Comparison of ENCODE assay signal across 8 cellular contexts in genomic region chr1:120724507-120724906, GRCh38. TPM values are rescaled to one million over a fixed set of nuclear protein-coding genes. Genes with fewer than 3 reads are reported as not detected.
DNase-seq lines count a peak whose midpoint lies in the region; ATAC-seq and TF ChIP-seq lines count a peak whose summit lies in the region.
"Not testable (repeated sequence)": the region's sequence is repeated elsewhere in the genome, so short reads cannot be mapped to it uniquely, and the experiment has no call there.

No MANE protein-coding gene starts in this region.

- not testable (repeated sequence) for H3K23ac ChIP-seq in IMR-90 (ENCODE audit: low read depth, low read length)

- H3K4me3 Mint-ChIP-seq in activated naive CD8-positive, alpha-beta T cell, result peak overlapping the region; percentile 56
- H3K4me3 Mint-ChIP-seq in stimulated activated effector memory CD8-positive, alpha-beta T cell treated with anti-CD3 and anti-CD28 coated beads, Interleukin-12 subunit alpha, Interleukin-12 subunit beta, amount 100 ng/mL, for 72 hours, result peak overlapping the region; percentile 50

- not testable (repeated sequence) for TF ChIP-seq RAD21 in IMR-90 (IDR thresholded peaks at IDR 0.05; ENCODE audit: low read length)

- H3K27ac Mint-ChIP-seq in activated naive CD8-positive, alpha-beta T cell; stimulated activated effector memory CD8-positive, alpha-beta T cell treated with anti-CD3 and anti-CD28 coated beads, Interleukin-12 subunit alpha, Interleukin-12 subunit beta, amount 100 ng/mL, for 72 hours: not testable (repeated sequence)

- TF ChIP-seq CTCF in IMR-90 (conservative IDR thresholded peaks at IDR 0.05; ENCODE audit: low read depth, low read length); VCaP (conservative IDR thresholded peaks at IDR 0.05); neutrophil (IDR thresholded peaks at IDR 0.05): not testable (repeated sequence)

- ATAC-seq in IMR-90 (ENCODE audit: low read depth); left lobe of liver; stimulated activated effector memory CD8-positive, alpha-beta T cell treated with anti-CD3 and anti-CD28 coated beads, Interleukin-12 subunit alpha, Interleukin-12 subunit beta, amount 100 ng/mL, for 72 hours: not testable (repeated sequence)

- intact Hi-C loops in IMR-90 (cut with micrococcal nuclease), result not testable (repeated sequence)

- H3K14ac ChIP-seq in IMR-90 (replicated peaks; ENCODE audit: low read depth, low read length), result not testable (repeated sequence)

- not testable (repeated sequence) for BruUV-seq in IMR-90 (replicated peaks; lab: Mats Ljungman, UMichigan)

- not testable (repeated sequence) for H4K5ac ChIP-seq in IMR-90 (ENCODE audit: low read depth, low read length)

- H3K4me1 ChIP-seq in BLaER1 treated with 17β-estradiol and CSF1 and Interleukin-3, amounts not matched to agents 10 nM and 100 nM; IMR-90 (ENCODE audit: control insufficient read depth, insufficient read depth, low read length); duodenal mucosa (ENCODE audit: control insufficient read depth in 1 of 2, insufficient read depth in 2 of 2, low read length in 2 of 2); neutrophil (ENCODE audit: control insufficient read depth in 1 of 2, insufficient read depth in 1 of 2, low read depth in 1 of 2, low read length in 1 of 2): not testable (repeated sequence)

- H2BK120ac ChIP-seq in IMR-90 (ENCODE audit: low read depth, low read length), result not testable (repeated sequence)

- not testable (repeated sequence) for H3K9me1 ChIP-seq in IMR-90 (ENCODE audit: insufficient read depth, low read length)

- peak overlapping the region; percentile 76 to 84 (median 81) for H3K9ac ChIP-seq in BLaER1 treated with 17β-estradiol and CSF1 and Interleukin-3, amounts not matched to agents 10 nM and 100 nM
- H3K9ac ChIP-seq in IMR-90 (ENCODE audit: low read depth, low read length); duodenal mucosa (ENCODE audit: low read depth in 1 of 2, low read length in 2 of 2): not testable (repeated sequence)

- not testable (repeated sequence) for H3K9me3 ChIP-seq in BLaER1 treated with 17β-estradiol and CSF1 and Interleukin-3, amounts not matched to agents 10 nM and 100 nM (replicated peaks in 1 of 11); IMR-90 (ENCODE audit: control insufficient read depth, insufficient read depth, low read length); duodenal mucosa (ENCODE audit: control insufficient read depth in 1 of 2, low read length in 2 of 2); neutrophil

- not testable (repeated sequence) for H4K91ac ChIP-seq in IMR-90 (ENCODE audit: insufficient read depth, low read depth, low read length)

- H2BK15ac ChIP-seq in IMR-90 (ENCODE audit: low read depth, low read length), result not testable (repeated sequence)

- H2BK20ac ChIP-seq in IMR-90 (ENCODE audit: low read depth, low read length), result not testable (repeated sequence)

- in situ Hi-C loops in IMR-90 (cut with MboI; ENCODE audit: low sequenced_read_pairs), result not testable (repeated sequence)

- not testable (repeated sequence) for H3K36me3 ChIP-seq in BLaER1 treated with 17β-estradiol and CSF1 and Interleukin-3, amounts not matched to agents 10 nM and 100 nM; IMR-90 (ENCODE audit: control insufficient read depth, insufficient read depth, low read length); duodenal mucosa (ENCODE audit: control insufficient read depth in 1 of 2, insufficient read depth in 2 of 2, low read length in 2 of 2); neutrophil

- CTCF ChIA-PET in IMR-90 (lab: Yijun Ruan, JAX), result not testable (repeated sequence)

- not testable (repeated sequence) for H3K18ac ChIP-seq in IMR-90 (ENCODE audit: low read depth, low read length)

- H3K79me1 ChIP-seq in IMR-90 (ENCODE audit: low read depth in 1 of 2, low read length in 2 of 2), result not testable (repeated sequence)

- H2AFZ ChIP-seq in IMR-90 (replicated peaks; ENCODE audit: low read length, poor library complexity), result not testable (repeated sequence)

- H2AK9ac ChIP-seq in IMR-90 (replicated peaks; ENCODE audit: low read depth, low read length, poor library complexity), result not testable (repeated sequence)

- not testable (repeated sequence) for H2AK5ac ChIP-seq in IMR-90 (ENCODE audit: low read depth, low read length)

- not testable (repeated sequence) for H4K8ac ChIP-seq in IMR-90 (ENCODE audit: low read depth in 2 of 2, low read length in 2 of 2)

- not testable (repeated sequence) for H3K27me3 ChIP-seq in BLaER1 treated with 17β-estradiol and CSF1 and Interleukin-3, amounts not matched to agents 10 nM and 100 nM; IMR-90 (ENCODE audit: control insufficient read depth, insufficient read depth, low read length); duodenal mucosa (ENCODE audit: control insufficient read depth in 1 of 2, insufficient read depth in 2 of 2, low read length in 2 of 2); neutrophil

- peak overlapping the region in 8 of 11 experiments; percentile 15 to 50 (median 40); a peak in 7 of 22 replicates for H3K4me2 ChIP-seq in BLaER1 treated with 17β-estradiol and CSF1 and Interleukin-3, amounts not matched to agents 10 nM and 100 nM
- not testable (repeated sequence) for H3K4me2 ChIP-seq in IMR-90 (ENCODE audit: low read depth, low read length)

- DNase-seq in IMR-90, result not testable (repeated sequence)
- DNase-seq in left lobe of liver (ENCODE audit: low spot score), result peak; percentile 42
- peak in 1 of 2 donors; percentile 51 for DNase-seq in stimulated activated effector memory CD8-positive, alpha-beta T cell treated with anti-CD3 and anti-CD28 coated beads, Interleukin-12 subunit alpha, Interleukin-12 subunit beta, amount 100 ng/mL, for 72 hours (ENCODE audit: low spot score in 2 of 2)

- H3K36me3 Mint-ChIP-seq in activated naive CD8-positive, alpha-beta T cell; stimulated activated effector memory CD8-positive, alpha-beta T cell treated with anti-CD3 and anti-CD28 coated beads, Interleukin-12 subunit alpha, Interleukin-12 subunit beta, amount 100 ng/mL, for 72 hours: not testable (repeated sequence)

- not testable (repeated sequence) for H2BK5ac ChIP-seq in IMR-90 (ENCODE audit: low read depth, low read length, poor library complexity, severe bottlenecking)

- not testable (repeated sequence) for TF ChIP-seq POLR2A in IMR-90 (IDR thresholded peaks at IDR 0.05; ENCODE audit: low read depth, low read length)

- H3K27me3 Mint-ChIP-seq in activated naive CD8-positive, alpha-beta T cell, result not testable (repeated sequence)

- WGBS in IMR-90 (ENCODE audit: extremely low coverage in 2 of 2, insufficient read length in 1 of 2), 2 experiments, result no CpG with 5 or more reads among the region's 28 CpGs

- H3K4me3 ChIP-seq in BLaER1 treated with 17β-estradiol and CSF1 and Interleukin-3, amounts not matched to agents 10 nM and 100 nM, result peak overlapping the region; percentile 61 to 77 (median 69)
- H3K4me3 ChIP-seq in IMR-90 (ENCODE audit: insufficient read depth, low read depth, low read length), result peak overlapping the region; percentile 86
- H3K4me3 ChIP-seq in duodenal mucosa (ENCODE audit: low read depth in 1 of 2, low read length in 2 of 2), result peak overlapping the region; percentile 50 to 66
- peak overlapping the region; percentile 58 to 67 for H3K4me3 ChIP-seq in neutrophil (ENCODE audit: low read depth in 1 of 2, low read length in 1 of 2)

- H4K20me1 ChIP-seq in BLaER1 treated with 17β-estradiol and CSF1 and Interleukin-3, amounts not matched to agents 10 nM and 100 nM; IMR-90 (ENCODE audit: insufficient read depth, low read length): not testable (repeated sequence)

- not testable (repeated sequence) for H3K4me1 Mint-ChIP-seq in activated naive CD8-positive, alpha-beta T cell (ENCODE audit: low read depth); stimulated activated effector memory CD8-positive, alpha-beta T cell treated with anti-CD3 and anti-CD28 coated beads, Interleukin-12 subunit alpha, Interleukin-12 subunit beta, amount 100 ng/mL, for 72 hours

- H3K56ac ChIP-seq in IMR-90 (ENCODE audit: extremely low read depth, insufficient read depth, low read length), result not testable (repeated sequence)

- dilution Hi-C loops in IMR-90 (cut with HindIII; ENCODE audit: low sequenced_read_pairs, unreplicated experiment), result not testable (repeated sequence)

- POLR2A ChIA-PET in IMR-90 (lab: Charles Lee; ENCODE audit: unreplicated experiment), result not testable (repeated sequence)

- H3K27ac ChIP-seq in BLaER1 treated with 17β-estradiol and CSF1 and Interleukin-3, amounts not matched to agents 10 nM and 100 nM, result peak overlapping the region in 10 of 11 experiments; percentile 61 to 82 (median 73); a peak in 19 of 22 replicates
- H3K27ac ChIP-seq in IMR-90 (ENCODE audit: insufficient read depth, low read length); duodenal mucosa (ENCODE audit: low read depth, low read length); neutrophil: not testable (repeated sequence)
- H3K27ac ChIP-seq in VCaP, result 0 out of 2 replicates have a peak overlapping the region, but pooled peaks have one; percentile 32

- not testable (repeated sequence) for H3K4ac ChIP-seq in IMR-90 (ENCODE audit: low read depth, low read length)

- H3K9me3 Mint-ChIP-seq in activated naive CD8-positive, alpha-beta T cell (ENCODE audit: low read depth); stimulated activated effector memory CD8-positive, alpha-beta T cell treated with anti-CD3 and anti-CD28 coated beads, Interleukin-12 subunit alpha, Interleukin-12 subunit beta, amount 100 ng/mL, for 72 hours: not testable (repeated sequence)

RNA-seq across cellular contexts. Expression of gene NBPF26, which starts 0.8 kb away (rescaled TPM):
- total RNA-seq in IMR-90 (2012; rRNA removed), result 13.1 and 15.8 TPM in 2 replicates
- polyA plus RNA-seq in IMR-90 (2012; rRNA removed), result 10.5 and 11.3 TPM in 2 replicates
- polyA plus RNA-seq in IMR-90 (2012; cell fraction: cytosol; rRNA removed), result 4.5 and 5.3 TPM in 2 replicates
- polyA plus RNA-seq in IMR-90 (2012; cell fraction: nucleus; rRNA removed; ENCODE audit: low replicate concordance), result 18.0 and 67.5 TPM in 2 replicates
- total RNA-seq in left lobe of liver, result 13.9 TPM
